1 cellular context compared by ENCODE assay signal in genomic region chr15:80058851-80059785, GRCh38.
A peak's percentile ranks its signal among the peaks of the same experiment; 100 is the strongest.
TF ChIP-seq lines count a peak whose summit lies in the region.

TSS of gene ZFAND6 (plus strand) at chr15:80059676. CDS start at chr15:80120345, 60,669 bp downstream.

TF ChIP-seq in HepG2, 621 proteins besides CTCF, POLR2A, EP300 and RAD21 (continued from another document and continues in another):
- TF ChIP-seq ZMAT5 (CRISPR knock-in tag; IDR thresholded peaks at IDR 0.05; ENCODE audit: borderline replicate concordance, low read depth) (no peak), ATF7 (IDR thresholded peaks at IDR 0.05) (no peak), ATF7 (CRISPR knock-in tag; IDR thresholded peaks at IDR 0.05) (no peak), ATRX (CRISPR knock-in tag; IDR thresholded peaks at IDR 0.05; ENCODE audit: borderline replicate concordance) (no peak), ISL2 (CRISPR knock-in tag; IDR thresholded peaks at IDR 0.05) (no peak), SRSF1 (optimal IDR thresholded peaks at IDR 0.05; ENCODE audit: low read depth, low read length) (no peak), MIER2 (CRISPR knock-in tag; IDR thresholded peaks at IDR 0.05) (no peak), CREBL2 (CRISPR knock-in tag; IDR thresholded peaks at IDR 0.05; ENCODE audit: borderline replicate concordance) (no peak), DBP (CRISPR knock-in tag; IDR thresholded peaks at IDR 0.05; ENCODE audit: not compliant biosample characterization) (no peak), SALL2 (CRISPR knock-in tag; IDR thresholded peaks at IDR 0.05) (no peak), JDP2 (CRISPR knock-in tag; IDR thresholded peaks at IDR 0.05; ENCODE audit: borderline replicate concordance) (no peak), ZNF549 (CRISPR knock-in tag; IDR thresholded peaks at IDR 0.05) (no peak), ZNF800 (CRISPR knock-in tag; IDR thresholded peaks at IDR 0.05) (peak; percentile 76; the same call in 1 of the 2 replicates), ZNF430 (CRISPR knock-in tag; IDR thresholded peaks at IDR 0.05) (peak; percentile 40; the same call in 1 of the 2 replicates), GPN1 (CRISPR knock-in tag; IDR thresholded peaks at IDR 0.05; ENCODE audit: borderline replicate concordance) (no peak), CBFB (CRISPR knock-in tag; IDR thresholded peaks at IDR 0.05) (no peak), FIP1L1 (IDR thresholded peaks at IDR 0.05; ENCODE audit: borderline replicate concordance, insufficient read depth, low read depth, low read length) (no peak), ZFYVE20 (CRISPR knock-in tag; IDR thresholded peaks at IDR 0.05; ENCODE audit: borderline replicate concordance, low read depth) (no peak), RBM22 (optimal IDR thresholded peaks at IDR 0.05; ENCODE audit: low read length) (no peak), KMT2B (CRISPR knock-in tag; IDR thresholded peaks at IDR 0.05) (no peak), AHR (CRISPR knock-in tag; IDR thresholded peaks at IDR 0.05) (no peak), KLF9 (CRISPR knock-in tag; IDR thresholded peaks at IDR 0.05; ENCODE audit: low read depth) (no peak), CENPT (CRISPR knock-in tag; IDR thresholded peaks at IDR 0.05; ENCODE audit: low read depth) (no peak), ZNF704 (CRISPR knock-in tag; IDR thresholded peaks at IDR 0.05; ENCODE audit: borderline replicate concordance) (no peak), ISX (CRISPR knock-in tag; conservative IDR thresholded peaks at IDR 0.05) (no peak), SNAI1 (CRISPR knock-in tag; IDR thresholded peaks at IDR 0.05; ENCODE audit: borderline replicate concordance) (no peak), ZBTB43 (CRISPR knock-in tag; conservative IDR thresholded peaks at IDR 0.05) (no peak), SIX4 (CRISPR knock-in tag; IDR thresholded peaks at IDR 0.05) (no peak), GTF3A (CRISPR knock-in tag; conservative IDR thresholded peaks at IDR 0.05) (no peak), ZSCAN20 (CRISPR knock-in tag; IDR thresholded peaks at IDR 0.05; ENCODE audit: borderline replicate concordance) (no peak), HOMEZ (CRISPR knock-in tag; IDR thresholded peaks at IDR 0.05; ENCODE audit: low read depth) (no peak), REST (IDR thresholded peaks at IDR 0.05; ENCODE audit: borderline replicate concordance in 1 of 2, low read depth in 1 of 2, low read length in 2 of 2) (peak in 1 of 2 experiments; percentile 42; a peak in 1 of 4 replicates), ZNF432 (CRISPR knock-in tag; IDR thresholded peaks at IDR 0.05; ENCODE audit: borderline replicate concordance) (no peak), KDM5B (CRISPR knock-in tag; IDR thresholded peaks at IDR 0.05; ENCODE audit: borderline replicate concordance) (peak; percentile 51; the same call in 1 of the 2 replicates), SATB2 (CRISPR knock-in tag; IDR thresholded peaks at IDR 0.05) (no peak), TSC22D2 (CRISPR knock-in tag; IDR thresholded peaks at IDR 0.05; ENCODE audit: borderline replicate concordance) (no peak), YEATS2 (CRISPR knock-in tag; IDR thresholded peaks at IDR 0.05; ENCODE audit: borderline replicate concordance) (no peak; the same call in 1 of the 2 replicates)
- TF ChIP-seq, protein P1, sequence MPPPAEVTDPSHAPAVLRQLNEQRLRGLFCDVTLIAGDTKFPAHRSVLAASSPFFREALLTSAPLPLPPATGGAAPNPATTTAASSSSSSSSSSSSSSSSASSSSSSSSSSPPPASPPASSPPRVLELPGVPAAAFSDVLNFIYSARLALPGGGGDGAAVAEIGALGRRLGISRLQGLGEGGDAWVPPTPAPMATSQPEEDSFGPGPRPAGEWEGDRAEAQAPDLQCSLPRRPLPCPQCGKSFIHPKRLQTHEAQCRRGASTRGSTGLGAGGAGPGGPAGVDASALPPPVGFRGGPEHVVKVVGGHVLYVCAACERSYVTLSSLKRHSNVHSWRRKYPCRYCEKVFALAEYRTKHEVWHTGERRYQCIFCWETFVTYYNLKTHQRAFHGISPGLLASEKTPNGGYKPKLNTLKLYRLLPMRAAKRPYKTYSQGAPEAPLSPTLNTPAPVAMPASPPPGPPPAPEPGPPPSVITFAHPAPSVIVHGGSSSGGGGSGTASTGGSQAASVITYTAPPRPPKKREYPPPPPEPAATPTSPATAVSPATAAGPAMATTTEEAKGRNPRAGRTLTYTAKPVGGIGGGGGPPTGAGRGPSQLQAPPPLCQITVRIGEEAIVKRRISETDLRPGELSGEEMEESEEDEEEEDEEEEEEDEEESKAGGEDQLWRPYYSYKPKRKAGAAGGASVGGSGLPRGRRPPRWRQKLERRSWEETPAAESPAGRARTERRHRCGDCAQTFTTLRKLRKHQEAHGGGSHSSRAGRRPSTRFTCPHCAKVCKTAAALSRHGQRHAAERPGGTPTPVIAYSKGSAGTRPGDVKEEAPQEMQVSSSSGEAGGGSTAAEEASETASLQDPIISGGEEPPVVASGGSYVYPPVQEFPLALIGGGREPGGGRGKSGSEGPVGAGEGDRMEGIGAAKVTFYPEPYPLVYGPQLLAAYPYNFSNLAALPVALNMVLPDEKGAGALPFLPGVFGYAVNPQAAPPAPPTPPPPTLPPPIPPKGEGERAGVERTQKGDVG (CRISPR knock-in tag; IDR thresholded peaks at IDR 0.05; ENCODE audit: borderline replicate concordance): peak; percentile 59; the same call in 1 of the 2 replicates
- TF ChIP-seq, protein P2, sequence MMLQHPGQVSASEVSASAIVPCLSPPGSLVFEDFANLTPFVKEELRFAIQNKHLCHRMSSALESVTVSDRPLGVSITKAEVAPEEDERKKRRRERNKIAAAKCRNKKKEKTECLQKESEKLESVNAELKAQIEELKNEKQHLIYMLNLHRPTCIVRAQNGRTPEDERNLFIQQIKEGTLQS (CRISPR knock-in tag; IDR thresholded peaks at IDR 0.05): no peak
- TF ChIP-seq, protein P3, sequence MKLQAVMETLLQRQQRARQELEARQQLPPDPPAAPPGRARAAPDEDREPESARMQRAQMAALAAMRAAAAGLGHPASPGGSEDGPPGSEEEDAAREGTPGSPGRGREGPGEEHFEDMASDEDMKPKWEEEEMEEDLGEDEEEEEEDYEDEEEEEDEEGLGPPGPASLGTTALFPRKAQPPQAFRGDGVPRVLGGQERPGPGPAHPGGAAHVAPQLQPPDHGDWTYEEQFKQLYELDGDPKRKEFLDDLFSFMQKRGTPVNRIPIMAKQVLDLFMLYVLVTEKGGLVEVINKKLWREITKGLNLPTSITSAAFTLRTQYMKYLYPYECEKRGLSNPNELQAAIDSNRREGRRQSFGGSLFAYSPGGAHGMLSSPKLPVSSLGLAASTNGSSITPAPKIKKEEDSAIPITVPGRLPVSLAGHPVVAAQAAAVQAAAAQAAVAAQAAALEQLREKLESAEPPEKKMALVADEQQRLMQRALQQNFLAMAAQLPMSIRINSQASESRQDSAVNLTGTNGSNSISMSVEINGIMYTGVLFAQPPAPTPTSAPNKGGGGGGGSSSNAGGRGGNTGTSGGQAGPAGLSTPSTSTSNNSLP (IDR thresholded peaks at IDR 0.05; ENCODE audit: low read depth, low read length): 0 out of 2 replicates have a peak, but pooled peaks have one; percentile 13
- TF ChIP-seq, protein P4, sequence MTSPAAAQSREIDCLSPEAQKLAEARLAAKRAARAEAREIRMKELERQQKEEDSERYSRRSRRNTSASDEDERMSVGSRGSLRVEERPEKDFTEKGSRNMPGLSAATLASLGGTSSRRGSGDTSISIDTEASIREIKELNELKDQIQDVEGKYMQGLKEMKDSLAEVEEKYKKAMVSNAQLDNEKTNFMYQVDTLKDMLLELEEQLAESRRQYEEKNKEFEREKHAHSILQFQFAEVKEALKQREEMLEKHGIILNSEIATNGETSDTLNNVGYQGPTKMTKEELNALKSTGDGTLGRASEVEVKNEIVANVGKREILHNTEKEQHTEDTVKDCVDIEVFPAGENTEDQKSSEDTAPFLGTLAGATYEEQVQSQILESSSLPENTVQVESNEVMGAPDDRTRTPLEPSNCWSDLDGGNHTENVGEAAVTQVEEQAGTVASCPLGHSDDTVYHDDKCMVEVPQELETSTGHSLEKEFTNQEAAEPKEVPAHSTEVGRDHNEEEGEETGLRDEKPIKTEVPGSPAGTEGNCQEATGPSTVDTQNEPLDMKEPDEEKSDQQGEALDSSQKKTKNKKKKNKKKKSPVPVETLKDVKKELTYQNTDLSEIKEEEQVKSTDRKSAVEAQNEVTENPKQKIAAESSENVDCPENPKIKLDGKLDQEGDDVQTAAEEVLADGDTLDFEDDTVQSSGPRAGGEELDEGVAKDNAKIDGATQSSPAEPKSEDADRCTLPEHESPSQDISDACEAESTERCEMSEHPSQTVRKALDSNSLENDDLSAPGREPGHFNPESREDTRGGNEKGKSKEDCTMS (CRISPR knock-in tag; conservative IDR thresholded peaks at IDR 0.05): no peak
- TF ChIP-seq, protein P5, sequence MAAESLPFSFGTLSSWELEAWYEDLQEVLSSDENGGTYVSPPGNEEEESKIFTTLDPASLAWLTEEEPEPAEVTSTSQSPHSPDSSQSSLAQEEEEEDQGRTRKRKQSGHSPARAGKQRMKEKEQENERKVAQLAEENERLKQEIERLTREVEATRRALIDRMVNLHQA (CRISPR knock-in tag; IDR thresholded peaks at IDR 0.05): no peak
